8 cellular contexts compared by ENCODE assay signal in genomic region chr15:41811432-41812195, GRCh38. TPM values are rescaled to one million over a fixed set of nuclear protein-coding genes. Genes with fewer than 3 reads are reported as not detected.
DNase-seq lines count a peak whose midpoint lies in the region; ATAC-seq and TF ChIP-seq lines count a peak whose summit lies in the region.

No MANE protein-coding gene starts in this region.

- peaks cover 0 to 16% of the 10 kb centered on the region in 2 experiments; a peak in 1 of 3 replicates for H3K36me3 ChIP-seq in HEK293 (ENCODE audit: control insufficient read depth in 2 of 2, insufficient read depth in 1 of 2, low read length in 2 of 2)

- H3K4me1 Mint-ChIP-seq in CD4-positive, alpha-beta T cell (ENCODE audit: low read depth) = peaks cover 12% of the 10 kb centered on the region
- peaks cover 42% of the 10 kb centered on the region for H3K4me1 Mint-ChIP-seq in activated CD4-positive, alpha-beta memory T cell treated with anti-CD3 and anti-CD28 coated beads, Interleukin-2, amount 10 ng/mL, durations not matched to agents 7 days and 5 days

- H3K27ac Mint-ChIP-seq in CD4-positive, alpha-beta T cell = peak overlapping the region; percentile 43
- H3K27ac Mint-ChIP-seq in activated CD4-positive, alpha-beta memory T cell treated with anti-CD3 and anti-CD28 coated beads, Interleukin-2, amount 10 ng/mL, durations not matched to agents 7 days and 5 days = peak overlapping the region; percentile 47

- CTCF ChIA-PET in CD4-positive, alpha-beta T cell (lab: Charles Lee) = interaction anchor here (0.7 to 4.1 kb wide), 9 partner anchors 34 to 345 kb away, joined by 3 to 91 read pairs (median 5); partner anchors contain the start of gene MAPKBP1
- CTCF ChIA-PET in HEK293 (lab: Yijun Ruan, JAX) = interaction anchor here (0.6 to 6.5 kb wide), 25 partner anchors 8 to 368 kb away, joined by 3 to 100 read pairs (median 4); partner anchors contain the start of gene MAPKBP1
- CTCF ChIA-PET in activated CD4-positive, alpha-beta memory T cell treated with anti-CD3 and anti-CD28 coated beads, Interleukin-2, amount 10 ng/mL, durations not matched to agents 7 days and 5 days (lab: Charles Lee) = interaction anchor here (0.7 to 6.9 kb wide), 25 partner anchors 9 to 346 kb away, joined by 3 to 270 read pairs (median 6); partner anchors contain the start of gene MAPKBP1

- no peak overlapping the region for H3K4me3 ChIP-seq in HEK293 (ENCODE audit: low read depth, low read length)

- no peaks in the 10 kb centered on the region for H3K27me3 ChIP-seq in CD4-positive, alpha-beta T cell (ENCODE audit: control insufficient read depth, insufficient read depth, low read length)

- peak; percentile 92 for TF ChIP-seq CTCF in CD4-positive, alpha-beta T cell (IDR thresholded peaks at IDR 0.05)
- peak; percentile 56; the same call in 1 of the 2 replicates for TF ChIP-seq CTCF in HEK293 (tag by site-specific recombination; IDR thresholded peaks at IDR 0.05)

- H3K9me3 Mint-ChIP-seq in CD4-positive, alpha-beta T cell = no peaks in the 10 kb centered on the region
- no peaks in the 10 kb centered on the region for H3K9me3 Mint-ChIP-seq in activated CD4-positive, alpha-beta memory T cell treated with anti-CD3 and anti-CD28 coated beads, Interleukin-2, amount 10 ng/mL, durations not matched to agents 7 days and 5 days

- peak; percentile 62 to 80 (median 69) for DNase-seq in CD4-positive, alpha-beta T cell
- DNase-seq in NCI-H82 (lab: John Stamatoyannopoulos, UW) = peak; percentile 92
- DNase-seq in activated CD4-positive, alpha-beta memory T cell treated with anti-CD3 and anti-CD28 coated beads, Interleukin-2, amount 10 ng/mL, durations not matched to agents 7 days and 5 days = peak; percentile 78
- peak; percentile 65 for DNase-seq in effector CD4-positive, alpha-beta T cell
- DNase-seq in medulla oblongata (ENCODE audit: extremely low spot score) = peak; percentile 91
- DNase-seq in stimulated activated CD8-positive, alpha-beta memory T cell treated with anti-CD3 and anti-CD28 coated beads, Interleukin-15, amount 100 ng/mL, for 4 hours (ENCODE audit: low read depth in 2 of 2) = peak; percentile 32 to 52

- ATAC-seq in CD4-positive, alpha-beta T cell (ENCODE audit: poor library complexity) = peak; percentile 97
- no peak for ATAC-seq in HG03095 (IDR thresholded peaks at IDR 0.05; ENCODE audit: unreplicated experiment)

- POLR2A ChIA-PET in CD4-positive, alpha-beta T cell (lab: Charles Lee) = interaction anchor here (1.3 to 3.1 kb wide), 4 partner anchors 16 to 115 kb away, joined by 3 to 39 read pairs (median 8); partner anchors contain the start of genes JMJD7 and MAPKBP1
- POLR2A ChIA-PET in HEK293 (lab: Yijun Ruan, JAX) = no interaction called here
- POLR2A ChIA-PET in activated CD4-positive, alpha-beta memory T cell treated with anti-CD3 and anti-CD28 coated beads, Interleukin-2, amount 10 ng/mL, durations not matched to agents 7 days and 5 days (lab: Charles Lee) = interaction anchor here (0.6 to 5.5 kb wide), 10 partner anchors 15 to 210 kb away, joined by 3 to 59 read pairs (median 4); partner anchors contain the start of genes MAPKBP1 and MGA

- no peaks in the 10 kb centered on the region for H3K9me3 ChIP-seq in CD4-positive, alpha-beta T cell (ENCODE audit: control insufficient read depth, low read length)
- no peaks in the 10 kb centered on the region for H3K9me3 ChIP-seq in HEK293 (ENCODE audit: control insufficient read depth, insufficient read depth, low read depth, low read length)

- intact Hi-C loops in CD4-positive, alpha-beta T cell (cut with DNase I, micrococcal nuclease) = loop anchor here (1.0 to 10.0 kb wide), 10 partner anchors 39 to 907 kb away; partner anchors contain the start of gene TYRO3 (in 1 of the 2)

- no peak overlapping the region for H3K4me3 Mint-ChIP-seq in CD4-positive, alpha-beta T cell
- no peak overlapping the region for H3K4me3 Mint-ChIP-seq in activated CD4-positive, alpha-beta memory T cell treated with anti-CD3 and anti-CD28 coated beads, Interleukin-2, amount 10 ng/mL, durations not matched to agents 7 days and 5 days

- no peak overlapping the region for H3K27ac ChIP-seq in CD4-positive, alpha-beta T cell (ENCODE audit: low read depth, low read length)
- no peak overlapping the region for H3K27ac ChIP-seq in HEK293 (ENCODE audit: extremely low read depth, low read depth, low read length)

- H3K36me3 Mint-ChIP-seq in CD4-positive, alpha-beta T cell (ENCODE audit: low read depth) = peaks cover 36% of the 10 kb centered on the region
- peaks cover 8% of the 10 kb centered on the region for H3K36me3 Mint-ChIP-seq in activated CD4-positive, alpha-beta memory T cell treated with anti-CD3 and anti-CD28 coated beads, Interleukin-2, amount 10 ng/mL, durations not matched to agents 7 days and 5 days (ENCODE audit: low read depth)

- no peaks in the 10 kb centered on the region for H3K4me1 ChIP-seq in HEK293 (ENCODE audit: control insufficient read depth, insufficient read depth, low read length)

- no peaks in the 10 kb centered on the region for H3K27me3 Mint-ChIP-seq in CD4-positive, alpha-beta T cell
- H3K27me3 Mint-ChIP-seq in activated CD4-positive, alpha-beta memory T cell treated with anti-CD3 and anti-CD28 coated beads, Interleukin-2, amount 10 ng/mL, durations not matched to agents 7 days and 5 days = no peaks in the 10 kb centered on the region

TF ChIP-seq in HEK293, 187 proteins besides CTCF, POLR2A, EP300 and RAD21:
- TF ChIP-seq ZNF2 (tag by site-specific recombination; IDR thresholded peaks at IDR 0.05) = no peak
- peak; percentile 76 for TF ChIP-seq ZNF654 (tag by site-specific recombination; IDR thresholded peaks at IDR 0.05; ENCODE audit: low read depth)
- no peak for TF ChIP-seq PRDM10 (tag by site-specific recombination; IDR thresholded peaks at IDR 0.05)
- TF ChIP-seq ZNF600 (tag by site-specific recombination; IDR thresholded peaks at IDR 0.05) = 0 out of 2 replicates have a peak, but pooled peaks have one; percentile 32
- TF ChIP-seq SP3 (tag by site-specific recombination; IDR thresholded peaks at IDR 0.05) = no peak
- no peak for TF ChIP-seq ZNF449 (tag by site-specific recombination; IDR thresholded peaks at IDR 0.05)
- no peak for TF ChIP-seq KLF7 (tag by site-specific recombination; IDR thresholded peaks at IDR 0.05; ENCODE audit: borderline replicate concordance)
- TF ChIP-seq FEZF1 (tag by site-specific recombination; IDR thresholded peaks at IDR 0.05) = no peak
- no peak for TF ChIP-seq ZNF132 (tag by site-specific recombination; IDR thresholded peaks at IDR 0.05; ENCODE audit: borderline replicate concordance)
- no peak for TF ChIP-seq ZNF362 (tag by site-specific recombination; IDR thresholded peaks at IDR 0.05)

RNA-seq across cellular contexts. Expression of gene JMJD7, which starts 16.3 kb away (rescaled TPM):
- total RNA-seq in CD4-positive, alpha-beta T cell = 10 to 100 TPM; 35.6 to 38.4 TPM
- total RNA-seq in activated CD4-positive, alpha-beta memory T cell treated with anti-CD3 and anti-CD28 coated beads, Interleukin-2, amount 10 ng/mL, durations not matched to agents 7 days and 5 days = 10 to 100 TPM; 18.2 to 22.4 TPM

RNA-seq across cellular contexts. Expression of gene PLA2G4B, which starts 27.0 kb away (rescaled TPM):
- total RNA-seq in CD4-positive, alpha-beta T cell = 10 to 100 TPM; 33.7 to 34.6 TPM
- total RNA-seq in activated CD4-positive, alpha-beta memory T cell treated with anti-CD3 and anti-CD28 coated beads, Interleukin-2, amount 10 ng/mL, durations not matched to agents 7 days and 5 days = 1 to 10 TPM; 6.0 to 6.8 TPM

RNA-seq across cellular contexts. Expression of gene MAPKBP1, which starts 37.3 kb away (rescaled TPM):
- total RNA-seq in CD4-positive, alpha-beta T cell = 10 to 100 TPM; 26.0 to 30.0 TPM
- 10 to 100 TPM; 28.9 to 31.6 TPM for total RNA-seq in activated CD4-positive, alpha-beta memory T cell treated with anti-CD3 and anti-CD28 coated beads, Interleukin-2, amount 10 ng/mL, durations not matched to agents 7 days and 5 days

Comparison
In these comparisons a context has a peak if more than half of its experiments do, and no peak if none do; other contexts are left out.
1. DNase-seq: peak in every context shown above with its lines; median percentile 92 in NCI-H82; 91 in medulla oblongata; 78 in activated CD4-positive, alpha-beta memory T cell treated with anti-CD3 and anti-CD28 coated beads, Interleukin-2, amount 10 ng/mL, durations not matched to agents 7 days and 5 days; 69 in CD4-positive, alpha-beta T cell; 65 in effector CD4-positive, alpha-beta T cell; 42 in stimulated activated CD8-positive, alpha-beta memory T cell treated with anti-CD3 and anti-CD28 coated beads, Interleukin-15, amount 100 ng/mL, for 4 hours.
2. RNA of gene PLA2G4B, which starts 27.0 kb away (total RNA-seq): 33.7 to 34.6 TPM in CD4-positive, alpha-beta T cell; 6.0 to 6.8 TPM in activated CD4-positive, alpha-beta memory T cell treated with anti-CD3 and anti-CD28 coated beads, Interleukin-2, amount 10 ng/mL, durations not matched to agents 7 days and 5 days; every median in the first group is over 4 times any median in the second.